In genomic region chr9:115170674-115171073, GRCh38 we compare ENCODE assay signal across 14 cellular contexts. TPM values are rescaled to one million over a fixed set of nuclear protein-coding genes. Genes with fewer than 3 reads are reported as not detected.
DNase-seq lines count a peak whose midpoint lies in the region; ATAC-seq and TF ChIP-seq lines count a peak whose summit lies in the region.
"Had no signal": no experiment of that assay in that cellular context is flagged by ENCODE, and none has a peak within 500 bp of the region (broad histone marks: within the 10 kb centered on the region; RNA-seq: fewer than 3 reads in every experiment).

No MANE protein-coding gene starts in this region.

- H3K27me3 ChIP-seq in lung (ENCODE audit: control insufficient read depth, insufficient read depth) = no peaks in the 10 kb centered on the region
- H3K27me3 ChIP-seq: BLaER1 treated with 17β-estradiol and CSF1 and Interleukin-3, amounts not matched to agents 10 nM and 100 nM; spleen had no signal

- ATAC-seq in lung (ENCODE audit: insufficient read depth, low FRiP score) (peak; percentile 41), HG02571 (IDR thresholded peaks at IDR 0.05; ENCODE audit: unreplicated experiment) (no peak)
- no peak for ATAC-seq in stimulated activated effector memory CD8-positive, alpha-beta T cell treated with anti-CD3 and anti-CD28 coated beads, Interleukin-12 subunit alpha, Interleukin-12 subunit beta, amount 100 ng/mL, for 72 hours

- no peak overlapping the region for H3K4me3 ChIP-seq in lung
- H3K4me3 ChIP-seq: BLaER1 treated with 17β-estradiol and CSF1 and Interleukin-3, amounts not matched to agents 10 nM and 100 nM; spleen had no signal

- H3K27ac Mint-ChIP-seq in stimulated activated effector memory CD8-positive, alpha-beta T cell treated with anti-CD3 and anti-CD28 coated beads, Interleukin-12 subunit alpha, Interleukin-12 subunit beta, amount 100 ng/mL, for 72 hours = no peak overlapping the region
- H3K27ac Mint-ChIP-seq: activated T-cell treated with anti-CD3 and anti-CD28 coated beads, Interleukin-2, amount 50 U/mL, for 24 hours had no signal

- H3K9me3 Mint-ChIP-seq in stimulated activated effector memory CD8-positive, alpha-beta T cell treated with anti-CD3 and anti-CD28 coated beads, Interleukin-12 subunit alpha, Interleukin-12 subunit beta, amount 100 ng/mL, for 72 hours = no peaks in the 10 kb centered on the region
- H3K9me3 Mint-ChIP-seq: activated T-cell treated with anti-CD3 and anti-CD28 coated beads, Interleukin-2, amount 50 U/mL, for 24 hours had no signal

- TF ChIP-seq CTCF in lung (IDR thresholded peaks at IDR 0.05; ENCODE audit: control extremely low read depth, extremely low read depth) = no peak

- H3K27ac ChIP-seq in lung (ENCODE audit: low read depth in 1 of 2, low read length in 1 of 2) = no peak overlapping the region
- H3K27ac ChIP-seq: BLaER1 treated with 17β-estradiol and CSF1 and Interleukin-3, amounts not matched to agents 10 nM and 100 nM; spleen; VCaP had no signal

- no peaks in the 10 kb centered on the region for H3K36me3 Mint-ChIP-seq in stimulated activated effector memory CD8-positive, alpha-beta T cell treated with anti-CD3 and anti-CD28 coated beads, Interleukin-12 subunit alpha, Interleukin-12 subunit beta, amount 100 ng/mL, for 72 hours

- H3K4me3 Mint-ChIP-seq in stimulated activated effector memory CD8-positive, alpha-beta T cell treated with anti-CD3 and anti-CD28 coated beads, Interleukin-12 subunit alpha, Interleukin-12 subunit beta, amount 100 ng/mL, for 72 hours = no peak overlapping the region
- H3K4me3 Mint-ChIP-seq: activated T-cell treated with anti-CD3 and anti-CD28 coated beads, Interleukin-2, amount 50 U/mL, for 24 hours had no signal

- no peaks in the 10 kb centered on the region for H3K4me1 Mint-ChIP-seq in stimulated activated effector memory CD8-positive, alpha-beta T cell treated with anti-CD3 and anti-CD28 coated beads, Interleukin-12 subunit alpha, Interleukin-12 subunit beta, amount 100 ng/mL, for 72 hours

- DNase-seq in Daoy (ENCODE audit: low read depth) = peak; percentile 84
- peak; percentile 84 for DNase-seq in NCI-H226
- peak; percentile 44 for DNase-seq in dedifferentiated amniotic fluid mesenchymal stem cell (ENCODE audit: extremely low spot score)
- DNase-seq in lung (ENCODE audit: low spot score) = no peak
- DNase-seq in stimulated activated effector memory CD8-positive, alpha-beta T cell treated with anti-CD3 and anti-CD28 coated beads, Interleukin-12 subunit alpha, Interleukin-12 subunit beta, amount 100 ng/mL, for 72 hours (ENCODE audit: low spot score in 2 of 2) = no peak
- no peak for DNase-seq in SHP77 treated with DMSO at 0.1 percent for 48 hours (lab: John Stamatoyannopoulos, UW)
- no peak for DNase-seq in NCI-H2171 (lab: John Stamatoyannopoulos, UW)
- DNase-seq: activated T-cell treated with anti-CD3 and anti-CD28 coated beads, Interleukin-2, amount 50 U/mL, for 24 hours; NCI-H187; OCI-M1; spleen had no signal

- no peaks in the 10 kb centered on the region for H3K36me3 ChIP-seq in lung (ENCODE audit: control insufficient read depth in 2 of 2, insufficient read depth in 2 of 2, low read length in 2 of 2)
- H3K36me3 ChIP-seq: BLaER1 treated with 17β-estradiol and CSF1 and Interleukin-3, amounts not matched to agents 10 nM and 100 nM; spleen had no signal

- no peaks in the 10 kb centered on the region for H3K4me1 ChIP-seq in lung (ENCODE audit: control insufficient read depth in 2 of 2, insufficient read depth in 2 of 2, low read length in 2 of 2)
- H3K4me1 ChIP-seq: spleen had no signal

- peaks cover under 1 to 3% of the 10 kb centered on the region in 2 donors for H3K9me3 ChIP-seq in lung (ENCODE audit: control insufficient read depth in 2 of 2, insufficient read depth in 1 of 2, low read length in 1 of 2)
- H3K9me3 ChIP-seq: BLaER1 treated with 17β-estradiol and CSF1 and Interleukin-3, amounts not matched to agents 10 nM and 100 nM; spleen had no signal

- WGBS in lung, 2 donors = 61 to 83% methylated on average over 2 of the region's 2 CpGs

RNA-seq across cellular contexts. Expression of gene TNC, which starts 52.7 kb away (rescaled TPM):
- total RNA-seq in Daoy (2014; rRNA removed; shearing (Covaris generic)) = 133 and 159 TPM in 2 replicates
- 100 to 1,000 TPM in 1 of 2 donors, 10 to 100 TPM in 1; 45.2 to 242 TPM for total RNA-seq in lung
- polyA plus RNA-seq in lung = 100 to 1,000 TPM in 1 of 2 donors, 1 to 10 TPM in 1; 3.9 to 116 TPM

Comparison
In these comparisons a context has a peak if more than half of its experiments do, and no peak if none do; other contexts are left out.
1. DNase-seq: peak in Daoy (single experiment), NCI-H226 (single experiment) and dedifferentiated amniotic fluid mesenchymal stem cell (single experiment); none in lung (single experiment), stimulated activated effector memory CD8-positive, alpha-beta T cell treated with anti-CD3 and anti-CD28 coated beads, Interleukin-12 subunit alpha, Interleukin-12 subunit beta, amount 100 ng/mL, for 72 hours (0 of 2), SHP77 treated with DMSO at 0.1 percent for 48 hours (single experiment) and NCI-H2171 (single experiment).